Comparison of ENCODE assay signal across 1 cellular context in the genomic region with DNA sequence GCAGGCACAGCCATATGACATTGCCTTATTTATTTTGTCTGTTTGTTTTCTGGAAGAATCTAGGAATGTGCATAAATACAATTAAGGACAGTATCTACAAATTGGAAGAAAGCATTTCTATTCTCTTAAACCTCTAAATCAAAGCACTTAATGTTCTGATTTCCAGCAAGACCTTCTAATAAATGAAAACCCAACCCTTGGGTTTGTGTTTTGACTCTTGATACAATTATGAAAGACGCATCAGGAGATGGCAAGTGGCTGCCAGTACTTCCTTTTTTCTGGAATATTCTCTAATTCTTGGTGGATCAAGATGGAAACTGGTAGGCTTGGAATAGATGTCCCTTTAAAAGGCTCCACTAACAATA.
TF ChIP-seq lines count a peak whose summit lies in the region.

No MANE protein-coding gene starts in this region.

TF ChIP-seq in HEK293, 187 proteins besides CTCF, POLR2A, EP300 and RAD21 (continued from another document):
- TF ChIP-seq, protein P1, sequence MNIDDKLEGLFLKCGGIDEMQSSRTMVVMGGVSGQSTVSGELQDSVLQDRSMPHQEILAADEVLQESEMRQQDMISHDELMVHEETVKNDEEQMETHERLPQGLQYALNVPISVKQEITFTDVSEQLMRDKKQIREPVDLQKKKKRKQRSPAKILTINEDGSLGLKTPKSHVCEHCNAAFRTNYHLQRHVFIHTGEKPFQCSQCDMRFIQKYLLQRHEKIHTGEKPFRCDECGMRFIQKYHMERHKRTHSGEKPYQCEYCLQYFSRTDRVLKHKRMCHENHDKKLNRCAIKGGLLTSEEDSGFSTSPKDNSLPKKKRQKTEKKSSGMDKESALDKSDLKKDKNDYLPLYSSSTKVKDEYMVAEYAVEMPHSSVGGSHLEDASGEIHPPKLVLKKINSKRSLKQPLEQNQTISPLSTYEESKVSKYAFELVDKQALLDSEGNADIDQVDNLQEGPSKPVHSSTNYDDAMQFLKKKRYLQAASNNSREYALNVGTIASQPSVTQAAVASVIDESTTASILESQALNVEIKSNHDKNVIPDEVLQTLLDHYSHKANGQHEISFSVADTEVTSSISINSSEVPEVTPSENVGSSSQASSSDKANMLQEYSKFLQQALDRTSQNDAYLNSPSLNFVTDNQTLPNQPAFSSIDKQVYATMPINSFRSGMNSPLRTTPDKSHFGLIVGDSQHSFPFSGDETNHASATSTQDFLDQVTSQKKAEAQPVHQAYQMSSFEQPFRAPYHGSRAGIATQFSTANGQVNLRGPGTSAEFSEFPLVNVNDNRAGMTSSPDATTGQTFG (tag by site-specific recombination; IDR thresholded peaks at IDR 0.05; ENCODE audit: borderline replicate concordance) = no peak
- TF ChIP-seq ZNF48 (tag by site-specific recombination; IDR thresholded peaks at IDR 0.05) = no peak
